In the genomic region with DNA sequence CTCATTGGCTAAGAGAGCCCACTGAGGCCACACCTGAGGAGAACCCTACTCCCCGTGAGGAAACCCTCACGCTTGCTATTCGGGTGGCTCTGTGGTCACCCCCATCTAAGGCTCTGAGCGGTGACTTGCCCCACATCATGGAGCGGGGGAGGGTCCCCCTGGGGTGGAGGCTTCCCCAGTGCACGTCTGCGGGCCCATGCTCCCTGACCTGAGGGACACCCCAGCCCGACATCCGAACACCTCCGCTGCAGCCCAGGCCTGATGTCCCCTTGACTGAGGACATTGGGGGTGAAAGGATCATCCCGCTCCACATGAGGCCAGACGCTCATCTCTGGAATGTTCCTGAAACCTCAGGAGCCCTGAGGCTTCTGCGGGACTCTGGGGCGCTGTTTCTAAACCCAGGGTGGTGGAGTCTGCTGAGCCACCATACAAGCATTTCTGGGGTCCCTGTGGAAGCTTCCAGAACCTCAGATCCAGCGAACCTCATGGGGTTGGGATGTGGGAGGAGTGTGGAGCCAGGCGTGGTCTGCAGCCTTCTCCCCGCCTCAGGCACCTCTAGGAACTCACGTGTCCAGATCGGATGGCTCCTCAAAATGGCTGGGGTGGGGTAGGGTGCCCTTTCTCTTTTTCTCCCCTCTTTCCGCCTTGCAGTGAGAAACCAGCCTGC, we compare ENCODE assay signal across 10 cellular contexts. TPM values are rescaled to one million over a fixed set of nuclear protein-coding genes. Genes with fewer than 3 reads are reported as not detected.
DNase-seq lines count a peak whose midpoint lies in the region; ATAC-seq and TF ChIP-seq lines count a peak whose summit lies in the region.
"Had no signal": no experiment of that assay in that cellular context is flagged by ENCODE, and none has a peak within 500 bp of the region (broad histone marks: within the 10 kb centered on the region; RNA-seq: fewer than 3 reads in every experiment).

No MANE protein-coding gene starts in this region.

- TF ChIP-seq CTCF in fibroblast of villous mesenchyme (IDR thresholded peaks at IDR 0.05; ENCODE audit: insufficient read depth, low read depth, low read length), result no peak

- DNase-seq in ELR (ENCODE audit: low read depth) (peak; percentile 81), SK-N-MC (ENCODE audit: low read depth, low spot score) (no peak), fibroblast of villous mesenchyme (ENCODE audit: low read depth) (peak; percentile 54), smooth muscle cell of the brain vasculature (ENCODE audit: low read depth, low spot score) (peak; percentile 15), NCI-H510A (lab: John Stamatoyannopoulos, UW) (no peak), ACHN (no peak), KG1 (lab: John Stamatoyannopoulos, UW) (no peak)
- DNase-seq: dorsolateral prefrontal cortex, NCI-H345 had no signal

- peak overlapping the region; percentile 89 for H3K27ac ChIP-seq in SK-N-MC

- H3K4me3 ChIP-seq in SK-N-MC (peak overlapping the region; percentile 80), fibroblast of villous mesenchyme (ENCODE audit: low read depth, low read length) (peak overlapping the region; percentile 85)

- peaks cover 32% of the 10 kb centered on the region for H3K36me3 ChIP-seq in SK-N-MC (ENCODE audit: insufficient read depth, low read length)

- in situ Hi-C loops in ACHN (cut with HindIII; ENCODE audit: low pct_ligation_motif_present, low pct_unique_long_range_greater_than_20kb, low sequenced_read_pairs), result no loop called here

- ATAC-seq in GM18907 (IDR thresholded peaks at IDR 0.05; ENCODE audit: unreplicated experiment), result no peak

- peak overlapping the region; percentile 79 for H3K9ac ChIP-seq in SK-N-MC (ENCODE audit: insufficient read length)

- H3K9me3 ChIP-seq in SK-N-MC (ENCODE audit: low read depth, low read length), result no peaks in the 10 kb centered on the region

RNA-seq across cellular contexts. Expression of gene TMED1, which starts 19.9 kb away (rescaled TPM):
- 46.6 and 48.3 TPM in 2 replicates for total RNA-seq in fibroblast of villous mesenchyme

RNA-seq across cellular contexts. Expression of gene C19orf38, which starts 32.1 kb away (rescaled TPM):
- 0.43 TPM in 1 of 2 replicates, not detected in the other for total RNA-seq in fibroblast of villous mesenchyme

RNA-seq across cellular contexts. Expression of gene CARM1, which starts 55.3 kb away (rescaled TPM):
- total RNA-seq in fibroblast of villous mesenchyme, result 38.0 and 40.6 TPM in 2 replicates

Comparison
In these comparisons a context has a peak if more than half of its experiments do, and no peak if none do; other contexts are left out.
1. DNase-seq: peak in ELR (single experiment), fibroblast of villous mesenchyme (single experiment) and smooth muscle cell of the brain vasculature (single experiment); none in SK-N-MC (single experiment), NCI-H510A (single experiment), ACHN (single experiment) and KG1 (single experiment).